16 cellular contexts compared by ENCODE assay signal in the genomic region with DNA sequence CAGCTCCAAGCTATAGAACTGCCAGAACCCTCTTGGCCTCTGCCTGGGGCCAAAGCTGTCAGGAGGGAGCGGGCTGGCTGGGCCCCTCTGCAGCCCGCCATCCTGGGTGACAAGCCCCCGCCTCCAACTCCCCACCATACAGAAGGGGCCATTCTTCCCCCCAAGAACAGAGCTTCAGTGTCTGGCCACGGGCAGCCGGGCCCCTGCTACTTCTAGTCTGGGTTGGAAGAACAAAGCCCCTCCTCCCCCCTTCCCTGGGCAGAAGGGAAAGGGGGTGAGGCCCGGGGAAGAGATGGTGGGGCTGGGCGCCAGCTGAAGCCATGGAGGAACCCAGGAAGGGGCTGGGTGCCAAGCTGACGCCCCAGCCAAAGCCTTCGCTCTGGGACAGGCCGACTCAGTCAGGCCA. TPM values are rescaled to one million over a fixed set of nuclear protein-coding genes. Genes with fewer than 3 reads are reported as not detected.
DNase-seq lines count a peak whose midpoint lies in the region; ATAC-seq, FAIRE-seq and TF ChIP-seq lines count a peak whose summit lies in the region.
"Had no signal": no experiment of that assay in that cellular context is flagged by ENCODE, and none has a peak within 500 bp of the region (broad histone marks: within the 10 kb centered on the region; RNA-seq: fewer than 3 reads in every experiment).

No MANE protein-coding gene starts in this region.

- no peak overlapping the region for H3K4me3 Mint-ChIP-seq in activated T-cell treated with anti-CD3 and anti-CD28 coated beads, Interleukin-2, amount 50 U/mL, for 72 hours
- H3K4me3 Mint-ChIP-seq: activated naive CD8-positive, alpha-beta T cell treated with anti-CD3 and anti-CD28 coated beads, Interleukin-2, amount 10 ng/mL, durations not matched to agents 7 days and 5 days; HFFc6 had no signal

- peak overlapping the region; percentile 10; the same call in 1 of the 2 replicates for H3K27ac ChIP-seq in DND-41 (ENCODE audit: low read length)
- H3K27ac ChIP-seq in ascending aorta: peak overlapping the region; percentile 79 to 81
- peak overlapping the region; percentile 11 to 74 for H3K27ac ChIP-seq in kidney (ENCODE audit: low read depth in 2 of 2, low read length in 2 of 2)

- peaks cover 2 to 11% of the 10 kb centered on the region in 2 donors for H3K36me3 Mint-ChIP-seq in activated T-cell treated with anti-CD3 and anti-CD28 coated beads, Interleukin-2, amount 50 U/mL, for 72 hours (ENCODE audit: insufficient read depth in 2 of 2)

- no peak overlapping the region for H3K9ac ChIP-seq in DND-41 (ENCODE audit: low read depth, low read length)
- peak overlapping the region in 1 of 2 donors; percentile 19 for H3K9ac ChIP-seq in kidney (ENCODE audit: low read length in 2 of 2)

- H3K4me1 Mint-ChIP-seq in activated T-cell treated with anti-CD3 and anti-CD28 coated beads, Interleukin-2, amount 50 U/mL, for 72 hours (ENCODE audit: low read depth): peaks cover 10% of the 10 kb centered on the region

- no peaks in the 10 kb centered on the region for H3K9me3 Mint-ChIP-seq in activated T-cell treated with anti-CD3 and anti-CD28 coated beads, Interleukin-2, amount 50 U/mL, for 72 hours
- H3K9me3 Mint-ChIP-seq: activated naive CD8-positive, alpha-beta T cell treated with anti-CD3 and anti-CD28 coated beads, Interleukin-2, amount 10 ng/mL, durations not matched to agents 7 days and 5 days; HFFc6 had no signal

- no peak for FAIRE-seq in kidney (lab: Jason Lieb, UNC)
- FAIRE-seq: RCC 7860 had no signal

- DNase-seq in DND-41: no peak
- DNase-seq in ascending aorta (ENCODE audit: low spot score in 2 of 2): no peak
- DNase-seq in kidney: no peak
- DNase-seq in sciatic nerve (ENCODE audit: low spot score): peak; percentile 72
- no peak for DNase-seq in EL
- DNase-seq in BE2C: no peak
- DNase-seq in activated T-cell treated with anti-CD3 and anti-CD28 coated beads, Interleukin-2, amount 50 U/mL, for 72 hours: no peak
- DNase-seq: activated naive CD8-positive, alpha-beta T cell treated with anti-CD3 and anti-CD28 coated beads, Interleukin-2, amount 10 ng/mL, durations not matched to agents 7 days and 5 days; effector CD4-positive, alpha-beta T cell; HFFc6; NCI-H1105 treated with DMSO at 0.1 percent for 48 hours; NCI-H510A treated with DMSO at 0.1 percent for 48 hours; stimulated activated CD4-positive, alpha-beta T cell treated with anti-CD3 and anti-CD28 coated beads, Interleukin-2, amount 100 ng/mL, for 24 hours; T1000 had no signal

- ATAC-seq in DND-41 (ENCODE audit: insufficient read depth, low read depth) (no peak), sciatic nerve (peak; percentile 8)
- ATAC-seq in activated T-cell treated with anti-CD3 and anti-CD28 coated beads, Interleukin-2, amount 50 U/mL, for 72 hours (replicated peaks in 1 of 2): no peak

- H3K27me3 Mint-ChIP-seq in activated T-cell treated with anti-CD3 and anti-CD28 coated beads, Interleukin-2, amount 50 U/mL, for 72 hours (ENCODE audit: low read depth): no peaks in the 10 kb centered on the region
- H3K27me3 Mint-ChIP-seq: activated naive CD8-positive, alpha-beta T cell treated with anti-CD3 and anti-CD28 coated beads, Interleukin-2, amount 10 ng/mL, durations not matched to agents 7 days and 5 days had no signal

- TF ChIP-seq CTCF in DND-41 (IDR thresholded peaks at IDR 0.05; ENCODE audit: borderline replicate concordance, extremely low read depth, low read length, poor library complexity, severe bottlenecking) (no peak), ascending aorta (IDR thresholded peaks at IDR 0.05) (no peak), kidney (IDR thresholded peaks at IDR 0.05; ENCODE audit: borderline replicate concordance, extremely low read depth, insufficient read depth) (no peak), BE2C (IDR thresholded peaks at IDR 0.05; ENCODE audit: low read depth, low read length) (no peak)

- H3K36me3 ChIP-seq in DND-41 (ENCODE audit: insufficient read depth, low read length) (peaks cover 88% of the 10 kb centered on the region), ascending aorta (peaks cover 18 to 21% of the 10 kb centered on the region in 2 donors), kidney (ENCODE audit: control insufficient read depth in 1 of 2, insufficient read depth in 2 of 2, low read length in 2 of 2) (peaks cover 4 to 21% of the 10 kb centered on the region in 2 donors), BE2C (peaks cover 16% of the 10 kb centered on the region)

- peaks cover 44% of the 10 kb centered on the region for H3K79me2 ChIP-seq in DND-41 (ENCODE audit: insufficient read depth, low read length)

- no peak overlapping the region for H3K27ac Mint-ChIP-seq in activated T-cell treated with anti-CD3 and anti-CD28 coated beads, Interleukin-2, amount 50 U/mL, for 72 hours

- H2AFZ ChIP-seq in DND-41 (ENCODE audit: low read depth, low read length): no peak overlapping the region

- no peaks in the 10 kb centered on the region for H3K9me3 ChIP-seq in DND-41 (ENCODE audit: insufficient read depth, low read length, severe bottlenecking)
- H3K9me3 ChIP-seq in ascending aorta: no peaks in the 10 kb centered on the region
- H3K9me3 ChIP-seq in kidney (ENCODE audit: control insufficient read depth in 1 of 2, low read length in 2 of 2): no peaks in the 10 kb centered on the region
- H3K9me3 ChIP-seq in BE2C: no peaks in the 10 kb centered on the region

- H3K4me3 ChIP-seq in DND-41 (ENCODE audit: low read depth in 1 of 2, low read length in 2 of 2) (no peak overlapping the region), ascending aorta (no peak overlapping the region), kidney (ENCODE audit: low read length in 2 of 2) (no peak overlapping the region), BE2C (ENCODE audit: low read depth, low read length) (no peak overlapping the region)

- H4K20me1 ChIP-seq in DND-41 (ENCODE audit: insufficient read depth, low read length): peaks cover 79% of the 10 kb centered on the region

- no peak overlapping the region for H3K4me2 ChIP-seq in DND-41 (ENCODE audit: insufficient read depth, low read length)

- intact Hi-C loops in ascending aorta (cut with DNase I): no loop called here
- intact Hi-C loops in kidney (cut with DNase I): no loop called here
- intact Hi-C loops in sciatic nerve (cut with DNase I): no loop called here

- H3K27me3 ChIP-seq in DND-41 (ENCODE audit: insufficient read depth, low read length, poor library complexity): no peaks in the 10 kb centered on the region
- H3K27me3 ChIP-seq in ascending aorta: no peaks in the 10 kb centered on the region
- no peaks in the 10 kb centered on the region for H3K27me3 ChIP-seq in BE2C

- H3K4me1 ChIP-seq in DND-41 (ENCODE audit: insufficient read depth, low read length): no peaks in the 10 kb centered on the region
- H3K4me1 ChIP-seq in ascending aorta: peaks cover 6 to 16% of the 10 kb centered on the region in 2 donors
- peaks cover 27 to 35% of the 10 kb centered on the region in 2 donors for H3K4me1 ChIP-seq in kidney (ENCODE audit: control insufficient read depth in 1 of 2, insufficient read depth in 1 of 2, low read depth in 1 of 2, low read length in 2 of 2)
- peaks cover 4% of the 10 kb centered on the region; the same call in 1 of the 2 replicates for H3K4me1 ChIP-seq in BE2C

RNA-seq across cellular contexts. Expression of a gene that starts 9.0 kb away (rescaled TPM):
- total RNA-seq in ascending aorta (13.3 TPM), kidney (41.5 TPM), sciatic nerve (50.3 TPM)
- 33.5 TPM for polyA plus RNA-seq in kidney (ENCODE audit: insufficient read depth, low read depth, low replicate concordance)
- 191 TPM for polyA plus RNA-seq in BE2C (2012; ENCODE audit: insufficient read depth, insufficient read length, low read depth)
- total RNA-seq in activated T-cell treated with anti-CD3 and anti-CD28 coated beads, Interleukin-2, amount 50 U/mL, for 72 hours: 10 to 100 TPM; 49.7 to 58.4 TPM

RNA-seq across cellular contexts. Expression of a gene that starts 18.7 kb away (rescaled TPM):
- total RNA-seq in ascending aorta (81.8 TPM), kidney (71.3 TPM), sciatic nerve (39.0 TPM)
- 448 TPM for polyA plus RNA-seq in kidney (ENCODE audit: insufficient read depth, low read depth, low replicate concordance)
- polyA plus RNA-seq in BE2C (2012; ENCODE audit: insufficient read depth, insufficient read length, low read depth): 74.2 TPM
- 10 to 100 TPM; 78.8 to 81.2 TPM for total RNA-seq in activated T-cell treated with anti-CD3 and anti-CD28 coated beads, Interleukin-2, amount 50 U/mL, for 72 hours

RNA-seq across cellular contexts. Expression of a gene that starts 30.1 kb away (rescaled TPM):
- total RNA-seq in ascending aorta (0.32 TPM), kidney (5.6 TPM), sciatic nerve (3.6 TPM)
- polyA plus RNA-seq in kidney (ENCODE audit: insufficient read depth, low read depth, low replicate concordance): 1.7 TPM
- 2.9 TPM for polyA plus RNA-seq in BE2C (2012; ENCODE audit: insufficient read depth, insufficient read length, low read depth)
- 10 to 100 TPM; 13.6 to 18.1 TPM for total RNA-seq in activated T-cell treated with anti-CD3 and anti-CD28 coated beads, Interleukin-2, amount 50 U/mL, for 72 hours
- total RNA-seq: glomerular endothelial cell had no signal

RNA-seq across cellular contexts. Expression of a gene that starts 54.4 kb away (rescaled TPM):
- total RNA-seq in ascending aorta (not detected), kidney (3.1 TPM), sciatic nerve (2.5 TPM)
- polyA plus RNA-seq in kidney (ENCODE audit: insufficient read depth, low read depth, low replicate concordance): 0.49 TPM
- polyA plus RNA-seq in BE2C (2012; ENCODE audit: insufficient read depth, insufficient read length, low read depth): not detected
- not detected for total RNA-seq in activated T-cell treated with anti-CD3 and anti-CD28 coated beads, Interleukin-2, amount 50 U/mL, for 72 hours
- total RNA-seq: glomerular endothelial cell, HFFc6 had no signal

Comparison
In these comparisons a context has a peak if more than half of its experiments do, and no peak if none do; other contexts are left out.
1. H3K27ac ChIP-seq: peak in every context shown above with its lines; median percentile 80 in ascending aorta; 42 in kidney; 10 in DND-41.